ENCODE assay signal across 8 cellular contexts in the genomic region with DNA sequence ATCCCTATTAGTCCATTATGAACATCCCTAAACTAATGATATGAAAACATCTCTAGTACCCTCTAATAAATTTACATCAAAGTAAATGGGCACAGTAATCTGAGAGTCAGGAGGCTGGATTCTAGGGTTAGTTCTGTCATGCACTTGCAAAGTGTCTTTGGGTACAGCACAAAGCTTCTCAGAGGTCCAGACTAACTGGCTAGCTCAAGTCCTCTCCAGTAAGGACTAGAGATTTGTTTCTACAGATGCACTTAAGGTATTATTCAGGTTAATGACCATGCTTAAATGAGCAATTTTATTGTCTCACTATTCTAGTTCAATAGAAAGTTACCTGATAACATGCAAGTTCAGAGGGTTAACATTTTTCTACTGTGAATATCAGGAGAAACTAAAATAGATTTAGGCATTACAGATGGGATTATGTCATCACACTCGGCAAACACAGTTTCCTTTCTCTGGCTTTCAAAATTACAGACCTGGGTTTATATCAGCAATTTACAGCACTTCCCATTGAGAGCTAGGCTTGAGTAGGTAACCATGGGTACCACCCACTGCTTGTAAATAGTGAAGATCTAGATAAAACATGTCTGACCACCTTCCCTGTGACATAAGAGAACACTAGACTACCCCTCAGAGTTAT.
DNase-seq lines count a peak whose midpoint lies in the region; ATAC-seq, FAIRE-seq and TF ChIP-seq lines count a peak whose summit lies in the region.
"Had no signal": no experiment of that assay in that cellular context is flagged by ENCODE, and none has a peak within 500 bp of the region (broad histone marks: within the 10 kb centered on the region; RNA-seq: fewer than 3 reads in every experiment).

No MANE protein-coding gene starts in this region.

- peaks cover 5% of the 10 kb centered on the region for H3K9me3 Mint-ChIP-seq in activated CD8-positive, alpha-beta T cell treated with anti-CD3 and anti-CD28 coated beads for 36 hours
- H3K9me3 Mint-ChIP-seq: IgD-negative memory B cell had no signal

- no peaks in the 10 kb centered on the region for H3K4me1 ChIP-seq in mesendoderm (ENCODE audit: control insufficient read depth, low read depth, low read length)

- intact Hi-C loops in activated CD8-positive, alpha-beta T cell treated with anti-CD3 and anti-CD28 coated beads for 36 hours (cut with micrococcal nuclease), result no loop called here

- no peaks in the 10 kb centered on the region for H3K79me2 ChIP-seq in mesendoderm (ENCODE audit: control insufficient read depth, insufficient read depth, low read length)

- TF ChIP-seq CTCF in activated CD8-positive, alpha-beta T cell treated with anti-CD3 and anti-CD28 coated beads for 36 hours (IDR thresholded peaks at IDR 0.05), result no peak

- H3K4me2 ChIP-seq in mesendoderm (ENCODE audit: low read length), result no peak overlapping the region

- no peak overlapping the region for H3K23ac ChIP-seq in mesendoderm (ENCODE audit: low read length)

- no peak overlapping the region for H2BK15ac ChIP-seq in mesendoderm (replicated peaks; ENCODE audit: low read depth)

- ATAC-seq in activated CD8-positive, alpha-beta T cell treated with anti-CD3 and anti-CD28 coated beads for 36 hours, result peak; percentile 83
- ATAC-seq in GM18873 (IDR thresholded peaks at IDR 0.05; ENCODE audit: low FRiP score, unreplicated experiment) (no peak), HG03135 (IDR thresholded peaks at IDR 0.05; ENCODE audit: unreplicated experiment) (no peak)

- WGBS in mesendoderm (ENCODE audit: extremely low coverage, insufficient coverage, low lambda C conversion rate), result no CpG with 5 or more reads among the region's 1 CpG

- H3K4me3 ChIP-seq in mesendoderm (ENCODE audit: low read length), result no peak overlapping the region

- no peak overlapping the region for H3K9ac ChIP-seq in mesendoderm (ENCODE audit: low read length)

- no peak overlapping the region for H4K8ac ChIP-seq in mesendoderm (ENCODE audit: low read depth, low read length)

- CTCF ChIA-PET in activated CD8-positive, alpha-beta T cell treated with anti-CD3 and anti-CD28 coated beads for 36 hours (lab: Charles Lee), result no interaction called here

- H3K36me3 Mint-ChIP-seq in activated CD8-positive, alpha-beta T cell treated with anti-CD3 and anti-CD28 coated beads for 36 hours (ENCODE audit: low read depth), result peaks cover 8% of the 10 kb centered on the region

- no peak for FAIRE-seq in GM12891 (lab: Jason Lieb, UNC)
- FAIRE-seq in GM19239 (lab: Jason Lieb, UNC), result no peak

- H2AK5ac ChIP-seq in mesendoderm (ENCODE audit: low read length), result no peak overlapping the region

- H4K5ac ChIP-seq in mesendoderm (ENCODE audit: low read length), result no peak overlapping the region

- no peak overlapping the region for H3K56ac ChIP-seq in mesendoderm (ENCODE audit: low read length)

- no peaks in the 10 kb centered on the region for H3K27me3 ChIP-seq in mesendoderm (ENCODE audit: insufficient read depth, low read length, poor library complexity)

- no peaks in the 10 kb centered on the region for H3K79me1 ChIP-seq in mesendoderm (ENCODE audit: low read length)

- H3K27ac ChIP-seq in mesendoderm (ENCODE audit: low read depth, low read length), result no peak overlapping the region

- H3K4me3 Mint-ChIP-seq in activated CD8-positive, alpha-beta T cell treated with anti-CD3 and anti-CD28 coated beads for 36 hours, result no peak overlapping the region
- H3K4me3 Mint-ChIP-seq: IgD-negative memory B cell had no signal

- H3K4ac ChIP-seq in mesendoderm (ENCODE audit: low read depth, low read length), result no peak overlapping the region

- no peaks in the 10 kb centered on the region for H3K27me3 Mint-ChIP-seq in activated CD8-positive, alpha-beta T cell treated with anti-CD3 and anti-CD28 coated beads for 36 hours
- H3K27me3 Mint-ChIP-seq: IgD-negative memory B cell had no signal

- no peak overlapping the region for H3K18ac ChIP-seq in mesendoderm (ENCODE audit: low read length)

- DNase-seq in GM12891 (ENCODE audit: insufficient read length, low spot score), result no peak
- peak; percentile 7 for DNase-seq in NAMALWA (ENCODE audit: low spot score)
- peak; percentile 51 for DNase-seq in activated CD8-positive, alpha-beta T cell treated with anti-CD3 and anti-CD28 coated beads for 36 hours
- DNase-seq in mesendoderm, result peak; percentile 95
- DNase-seq in GM19239 (ENCODE audit: insufficient read length, low spot score), result no peak

- no peak overlapping the region for H2BK5ac ChIP-seq in mesendoderm (ENCODE audit: low read length)

- POLR2A ChIA-PET in activated CD8-positive, alpha-beta T cell treated with anti-CD3 and anti-CD28 coated beads for 36 hours (lab: Charles Lee), result no interaction called here

- H3K27ac Mint-ChIP-seq in activated CD8-positive, alpha-beta T cell treated with anti-CD3 and anti-CD28 coated beads for 36 hours, result peak overlapping the region; percentile 43

- no peak for TF ChIP-seq POLR2A in GM12891 (IDR thresholded peaks at IDR 0.05; ENCODE audit: low read depth, low read length)

- peaks cover 57% of the 10 kb centered on the region for H3K4me1 Mint-ChIP-seq in activated CD8-positive, alpha-beta T cell treated with anti-CD3 and anti-CD28 coated beads for 36 hours (ENCODE audit: low read depth)
- H3K4me1 Mint-ChIP-seq: IgD-negative memory B cell had no signal

- no peaks in the 10 kb centered on the region for H3K36me3 ChIP-seq in mesendoderm (ENCODE audit: control insufficient read depth, insufficient read depth, low read length)

- H2BK120ac ChIP-seq in mesendoderm (ENCODE audit: low read depth, low read length), result no peak overlapping the region

TF ChIP-seq in GM12891, 5 proteins besides CTCF, POLR2A, EP300 and RAD21:
- TF ChIP-seq SPI1 (IDR thresholded peaks at IDR 0.05; ENCODE audit: low read depth, low read length), result peak; percentile 67
- no peak for TF ChIP-seq POLR2AphosphoS5 (IDR thresholded peaks at IDR 0.05; ENCODE audit: low read depth, low read length)
TF ChIP-seq in GM12891: peak in this region for 1.

Comparison
In these comparisons a context has a peak if more than half of its experiments do, and no peak if none do; other contexts are left out.
1. DNase-seq: peak in NAMALWA (single experiment), activated CD8-positive, alpha-beta T cell treated with anti-CD3 and anti-CD28 coated beads for 36 hours (single experiment) and mesendoderm (single experiment); none in GM12891 (single experiment) and GM19239 (single experiment).